12 cellular contexts compared by ENCODE assay signal in genomic region chr14:93533864-93534263, GRCh38.
DNase-seq lines count a peak whose midpoint lies in the region; ATAC-seq lines count a peak whose summit lies in the region.
"Had no signal": no experiment of that assay in that cellular context is flagged by ENCODE, and none has a peak within 500 bp of the region (broad histone marks: within the 10 kb centered on the region; RNA-seq: fewer than 3 reads in every experiment).

No MANE protein-coding gene starts in this region.

- DNase-seq in NAMALWA (ENCODE audit: low spot score) (peak; percentile 42), midbrain (lab: John Stamatoyannopoulos, UW) (peak; percentile 8), COLO668 (lab: John Stamatoyannopoulos, UW; ENCODE audit: unreplicated experiment) (no peak), KG1 (lab: John Stamatoyannopoulos, UW) (no peak), activated T-cell treated with anti-CD3 and anti-CD28 coated beads for 4 hours (no peak)
- DNase-seq: activated CD8-positive, alpha-beta memory T cell treated with anti-CD3 and anti-CD28 coated beads, Interleukin-2, amount 50 U/mL, for 48 hours; cerebellar nuclear complex; retina; stimulated activated naive CD4-positive, alpha-beta T cell had no signal

- ATAC-seq in GM18907 (IDR thresholded peaks at IDR 0.05; ENCODE audit: unreplicated experiment) (peak; percentile 70), HG02678 (IDR thresholded peaks at IDR 0.05; ENCODE audit: unreplicated experiment) (peak; percentile 88), HG03039 (IDR thresholded peaks at IDR 0.05; ENCODE audit: unreplicated experiment) (no peak)

Comparison
In these comparisons a context has a peak if more than half of its experiments do, and no peak if none do; other contexts are left out.
1. DNase-seq: peak in NAMALWA (single experiment) and midbrain (single experiment); none in COLO668 (single experiment), KG1 (single experiment) and activated T-cell treated with anti-CD3 and anti-CD28 coated beads for 4 hours (single experiment).